18 cellular contexts compared by ENCODE assay signal in genomic region chr1:182377175-182377574, GRCh38. TPM values are rescaled to one million over a fixed set of nuclear protein-coding genes. Genes with fewer than 3 reads are reported as not detected.
A peak's percentile ranks its signal among the peaks of the same experiment; 100 is the strongest.
DNase-seq lines count a peak whose midpoint lies in the region; ATAC-seq and TF ChIP-seq lines count a peak whose summit lies in the region.
"Had no signal": no experiment of that assay in that cellular context is flagged by ENCODE, and none has a peak within 500 bp of the region (broad histone marks: within the 10 kb centered on the region; RNA-seq: fewer than 3 reads in every experiment).

No MANE protein-coding gene starts in this region.

- TF ChIP-seq POLR2A in adrenal gland (IDR thresholded peaks at IDR 0.05): no peak

- intact Hi-C loops in adrenal gland (cut with DNase I): no loop called here

- no peak overlapping the region for H3K4me3 ChIP-seq in MG63
- no peak overlapping the region for H3K4me3 ChIP-seq in epithelial cell of esophagus (ENCODE audit: low read length)
- no peak overlapping the region for H3K4me3 ChIP-seq in adrenal gland
- H3K4me3 ChIP-seq: A549, SJSA1 had no signal

- no peaks in the 10 kb centered on the region for H3K4me1 ChIP-seq in adrenal gland (replicated peaks in 1 of 2)
- H3K4me1 ChIP-seq: A549, SJSA1 had no signal

- peak; percentile 48 for DNase-seq in EH (ENCODE audit: low read depth)
- peak; percentile 47 for DNase-seq in MG63
- DNase-seq in epithelial cell of esophagus (ENCODE audit: low read depth): peak; percentile 63
- DNase-seq in omental fat pad (ENCODE audit: low spot score): no peak
- DNase-seq in DMS 273 (lab: John Stamatoyannopoulos, UW; ENCODE audit: unreplicated experiment): no peak
- no peak for DNase-seq in HPDE6-E6E7 (ENCODE audit: extremely low spot score)
- no peak for DNase-seq in adrenal gland
- no peak for DNase-seq in A172 (ENCODE audit: low spot score)
- DNase-seq: C1 segment of cervical spinal cord; CD8-positive, alpha-beta memory T cell; NCI-H1105 treated with DMSO at 0.1 percent for 48 hours; NCI-H1694; NCI-H510A treated with DMSO at 0.1 percent for 48 hours; NCI-H774 had no signal

- H3K36me3 ChIP-seq in MG63 (peaks cover 1% of the 10 kb centered on the region; the same call in 1 of the 2 replicates), adrenal gland (replicated peaks in 1 of 2) (peaks cover 0 to 6% of the 10 kb centered on the region in 2 donors)

- H3K9me3 ChIP-seq in MG63 (no peaks in the 10 kb centered on the region), adrenal gland (replicated peaks in 1 of 3) (no peaks in the 10 kb centered on the region)
- H3K9me3 ChIP-seq: A549, SJSA1 had no signal

- H3K27me3 ChIP-seq in MG63: no peaks in the 10 kb centered on the region
- no peaks in the 10 kb centered on the region for H3K27me3 ChIP-seq in adrenal gland
- H3K27me3 ChIP-seq: SJSA1 had no signal

- TF ChIP-seq CTCF in epithelial cell of esophagus (IDR thresholded peaks at IDR 0.05; ENCODE audit: insufficient read depth, low read depth, low read length, missing control alignments) (no peak), omental fat pad (IDR thresholded peaks at IDR 0.05) (no peak), adrenal gland (IDR thresholded peaks at IDR 0.05) (no peak)

- ATAC-seq in omental fat pad (ENCODE audit: low FRiP score): peak; percentile 41
- ATAC-seq: A549 had no signal

- H3K27ac ChIP-seq in adrenal gland: no peak overlapping the region
- H3K27ac ChIP-seq: A549, SJSA1 had no signal

RNA-seq across cellular contexts. Expression of gene GLUL, which starts 14.4 kb away (rescaled TPM):
- total RNA-seq in MG63 (2014; rRNA removed; shearing (Covaris generic); ENCODE audit: low replicate concordance): 158 and 173 TPM in 2 replicates
- total RNA-seq in omental fat pad (over 10,000 TPM in 1 of 4 donors, 1,000 to 10,000 TPM in 3; 5,022 to 14,857 (median 5,938) TPM), adrenal gland (1,000 to 10,000 TPM in 1 of 8 donors, 100 to 1,000 TPM in 7; 342 to 1,048 (median 542) TPM)
- 100 to 1,000 TPM; 153 to 217 (median 165) TPM for polyA plus RNA-seq in adrenal gland
- total RNA-seq in A172 (2014; rRNA removed; shearing (Covaris generic)): 94.3 and 117 TPM in 2 replicates
- total RNA-seq: OCI-LY7 had no signal

RNA-seq across cellular contexts. Expression of gene TEDDM1, which starts 23.3 kb away (rescaled TPM):
- total RNA-seq in MG63 (2014; rRNA removed; shearing (Covaris generic); ENCODE audit: low replicate concordance): not detected in 2 replicates
- not detected for total RNA-seq in omental fat pad
- total RNA-seq in adrenal gland: not detected
- not detected for polyA plus RNA-seq in adrenal gland
- total RNA-seq in A172 (2014; rRNA removed; shearing (Covaris generic)): not detected in 2 replicates
- total RNA-seq: CD8-positive, alpha-beta memory T cell; LHCN-M2; OCI-LY7; SJSA1 had no signal
- polyA plus RNA-seq: A549; CD8-positive, alpha-beta memory T cell had no signal

Comparison
In these comparisons a context has a peak if more than half of its experiments do, and no peak if none do; other contexts are left out.
1. DNase-seq: peak in EH (single experiment), MG63 (single experiment) and epithelial cell of esophagus (single experiment); none in omental fat pad (single experiment), DMS 273 (single experiment), HPDE6-E6E7 (single experiment), adrenal gland (0 of 7) and A172 (single experiment).
2. RNA of gene GLUL, which starts 14.4 kb away (total RNA-seq): 5,022 to 14,857 TPM in omental fat pad; 342 to 1,048 TPM in adrenal gland, 158 to 173 TPM in MG63 and 94.3 to 117 TPM in A172; every median in the first group is over 4 times any median in the second.